12 cellular contexts compared by ENCODE assay signal in the genomic region with DNA sequence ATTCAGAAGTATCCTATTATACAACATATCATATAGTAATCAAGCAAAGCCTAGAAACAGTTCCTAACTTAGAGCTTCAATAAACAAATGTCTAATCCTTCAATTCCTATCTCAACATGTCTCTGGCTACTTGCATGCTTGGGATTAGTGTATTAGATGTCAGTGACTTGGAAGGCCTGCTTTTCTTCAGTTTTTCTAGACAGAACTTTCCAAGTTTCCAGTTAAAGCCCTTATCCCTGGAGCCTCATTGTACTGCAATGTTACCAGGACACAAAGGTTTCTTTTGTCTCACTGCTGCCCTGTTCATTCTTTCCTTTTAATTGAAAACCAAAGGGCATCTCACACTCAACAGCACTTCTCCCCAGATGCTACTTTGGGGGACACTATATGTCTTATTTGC.
"Had no signal": no experiment of that assay in that cellular context is flagged by ENCODE, and none has a peak within 500 bp of the region (broad histone marks: within the 10 kb centered on the region; RNA-seq: fewer than 3 reads in every experiment).

No MANE protein-coding gene starts in this region.

- H3K4me3 Mint-ChIP-seq: activated naive CD4-positive, alpha-beta T cell treated with anti-CD3 and anti-CD28 coated beads for 36 hours; dendritic cell treated with granulocyte-macrophage colony-stimulating factor and Interleukin-4, amounts not matched to agents 40 ng/mL and 50 ng/mL, for 4 days; stimulated activated effector memory CD8-positive, alpha-beta T cell treated with anti-CD3 and anti-CD28 coated beads, Interleukin-12 subunit alpha, Interleukin-12 subunit beta, amount 100 ng/mL, for 72 hours had no signal

- H3K9me3 Mint-ChIP-seq: activated naive CD4-positive, alpha-beta T cell treated with anti-CD3 and anti-CD28 coated beads for 36 hours; activated T-helper 2 cell treated with anti-CD3 and anti-CD28 coated beads, Interferon-gamma antibody, Interleukin-2, Interleukin-4, amounts not matched to agents 10 μg/mL and 5 μg/mL and 100 μg/mL, durations not matched to agents 14 hours and 24 hours and 36 hours; dendritic cell treated with granulocyte-macrophage colony-stimulating factor and Interleukin-4, amounts not matched to agents 40 ng/mL and 50 ng/mL, for 4 days; stimulated activated effector memory CD8-positive, alpha-beta T cell treated with anti-CD3 and anti-CD28 coated beads, Interleukin-12 subunit alpha, Interleukin-12 subunit beta, amount 100 ng/mL, for 72 hours had no signal

- H3K27ac Mint-ChIP-seq: activated naive CD4-positive, alpha-beta T cell treated with anti-CD3 and anti-CD28 coated beads for 36 hours; activated T-helper 2 cell treated with anti-CD3 and anti-CD28 coated beads, Interferon-gamma antibody, Interleukin-2, Interleukin-4, amounts not matched to agents 10 μg/mL and 5 μg/mL and 100 μg/mL, durations not matched to agents 14 hours and 24 hours and 36 hours; dendritic cell treated with granulocyte-macrophage colony-stimulating factor and Interleukin-4, amounts not matched to agents 40 ng/mL and 50 ng/mL, for 4 days had no signal

- H3K4me1 Mint-ChIP-seq: stimulated activated effector memory CD8-positive, alpha-beta T cell treated with anti-CD3 and anti-CD28 coated beads, Interleukin-12 subunit alpha, Interleukin-12 subunit beta, amount 100 ng/mL, for 72 hours had no signal

- ATAC-seq: left ventricle myocardium superior; pancreas; stimulated activated effector memory CD8-positive, alpha-beta T cell treated with anti-CD3 and anti-CD28 coated beads, Interleukin-12 subunit alpha, Interleukin-12 subunit beta, amount 100 ng/mL, for 72 hours had no signal

- H3K27ac ChIP-seq: pancreas, vagina had no signal

- H3K9me3 ChIP-seq: pancreas, tibial nerve, vagina had no signal

- H3K27me3 Mint-ChIP-seq: dendritic cell treated with granulocyte-macrophage colony-stimulating factor and Interleukin-4, amounts not matched to agents 40 ng/mL and 50 ng/mL, for 4 days had no signal

- DNase-seq: activated CD4-positive, CD25-positive, alpha-beta regulatory T cell treated with anti-CD3 and anti-CD28 coated beads, Interleukin-2, amount 50 U/mL, for 72 hours; activated naive CD4-positive, alpha-beta T cell treated with anti-CD3 and anti-CD28 coated beads for 36 hours; activated T-cell treated with anti-CD3 and anti-CD28 coated beads for 4 hours; kidney; left ventricle myocardium superior; mesendoderm; pancreas had no signal

- H3K27me3 ChIP-seq: pancreas, tibial nerve, vagina had no signal

- H3K4me3 ChIP-seq: pancreas, tibial nerve, vagina had no signal
